28 cellular contexts compared by ENCODE assay signal in the genomic region with DNA sequence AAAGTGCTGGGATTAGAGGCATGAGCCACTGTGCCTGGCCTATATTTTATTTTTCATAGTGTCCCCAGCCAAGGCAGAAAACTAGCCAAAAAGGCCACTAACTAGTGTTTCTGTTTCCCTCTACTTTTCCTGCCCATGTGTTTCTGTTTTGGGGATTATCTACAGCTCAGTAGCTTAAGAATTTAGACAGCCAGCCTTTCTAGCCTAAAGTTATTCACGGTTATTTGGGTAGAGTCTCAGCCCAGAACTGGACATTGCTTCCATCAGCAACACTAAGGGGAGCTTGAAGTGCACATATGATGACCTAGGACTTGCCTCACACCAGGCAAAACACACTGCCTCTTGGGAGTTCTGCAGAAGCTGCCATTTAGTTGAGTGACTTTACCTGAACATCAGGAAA. TPM values are rescaled to one million over a fixed set of nuclear protein-coding genes. Genes with fewer than 3 reads are reported as not detected.
"Had no signal": no experiment of that assay in that cellular context is flagged by ENCODE, and none has a peak within 500 bp of the region (broad histone marks: within the 10 kb centered on the region; RNA-seq: fewer than 3 reads in every experiment).

No MANE protein-coding gene starts in this region.

- H3K9me3 Mint-ChIP-seq: dendritic cell treated with granulocyte-macrophage colony-stimulating factor and Interleukin-4, amounts not matched to agents 40 ng/mL and 50 ng/mL, for 4 days; effector memory CD8-positive, alpha-beta T cell; immature natural killer cell; natural killer cell treated with Interleukin-12 subunit alpha and Interleukin-12 subunit beta and Interleukin-15 and Interleukin-18, amount 100 ng/mL, for 72 hours; stimulated activated memory B cell treated with anti-CD40 and anti-IgM and Interleukin-4, amounts not matched to agents 10 μg/mL and 1 μg/mL and 100 μg/mL, for 72 hours; stimulated activated naive CD8-positive, alpha-beta T cell treated with anti-CD3 and anti-CD28 coated beads, Interleukin-15, Interleukin-2, amounts not matched to agents 100 ng/mL and 50 ng/mL, for 24 hours had no signal

- H3K27me3 Mint-ChIP-seq: dendritic cell treated with granulocyte-macrophage colony-stimulating factor and Interleukin-4, amounts not matched to agents 40 ng/mL and 50 ng/mL, for 4 days; effector memory CD8-positive, alpha-beta T cell; natural killer cell treated with Interleukin-12 subunit alpha and Interleukin-12 subunit beta and Interleukin-15 and Interleukin-18, amount 100 ng/mL, for 72 hours; stimulated activated memory B cell treated with anti-CD40 and anti-IgM and Interleukin-4, amounts not matched to agents 10 μg/mL and 1 μg/mL and 100 μg/mL, for 72 hours; stimulated activated naive CD8-positive, alpha-beta T cell treated with anti-CD3 and anti-CD28 coated beads, Interleukin-15, Interleukin-2, amounts not matched to agents 100 ng/mL and 50 ng/mL, for 24 hours had no signal

- FAIRE-seq: colon, keratinocyte had no signal

- ATAC-seq: effector memory CD8-positive, alpha-beta T cell; foreskin keratinocyte; natural killer cell treated with Interleukin-12 subunit alpha and Interleukin-12 subunit beta and Interleukin-15 and Interleukin-18, amount 100 ng/mL, for 72 hours; psoas muscle; sciatic nerve; stimulated activated memory B cell treated with anti-CD40 and anti-IgM and Interleukin-4, amounts not matched to agents 10 μg/mL and 1 μg/mL and 100 μg/mL, for 72 hours had no signal

- H3K4me3 ChIP-seq: esophagus muscularis mucosa, left ventricle myocardium inferior, lung, psoas muscle, spleen, testis, tibial nerve had no signal

- H3K9me3 ChIP-seq: esophagus muscularis mucosa, left ventricle myocardium inferior, psoas muscle, spleen, testis, tibial nerve had no signal

- H3K27me3 ChIP-seq: esophagus muscularis mucosa, foreskin keratinocyte, spleen, testis, tibial nerve had no signal

- H3K36me3 ChIP-seq: esophagus muscularis mucosa, left ventricle myocardium inferior, spleen, tibial nerve had no signal

- H3K36me3 Mint-ChIP-seq: natural killer cell treated with Interleukin-12 subunit alpha and Interleukin-12 subunit beta and Interleukin-15 and Interleukin-18, amount 100 ng/mL, for 72 hours; stimulated activated memory B cell treated with anti-CD40 and anti-IgM and Interleukin-4, amounts not matched to agents 10 μg/mL and 1 μg/mL and 100 μg/mL, for 72 hours had no signal

- H3K27ac Mint-ChIP-seq: dendritic cell treated with granulocyte-macrophage colony-stimulating factor and Interleukin-4, amounts not matched to agents 40 ng/mL and 50 ng/mL, for 4 days; effector memory CD8-positive, alpha-beta T cell; immature natural killer cell; stimulated activated memory B cell treated with anti-CD40 and anti-IgM and Interleukin-4, amounts not matched to agents 10 μg/mL and 1 μg/mL and 100 μg/mL, for 72 hours; stimulated activated naive CD8-positive, alpha-beta T cell treated with anti-CD3 and anti-CD28 coated beads, Interleukin-15, Interleukin-2, amounts not matched to agents 100 ng/mL and 50 ng/mL, for 24 hours had no signal

- DNase-seq: cerebellar nuclear complex; effector memory CD8-positive, alpha-beta T cell; foreskin keratinocyte; immature natural killer cell; left ventricle myocardium inferior; mesenchymal stem cell; midbrain; occipital lobe; psoas muscle; retina; spleen; stimulated activated CD4-positive, alpha-beta T cell treated with anti-CD3 and anti-CD28 coated beads, Interleukin-15, amount 100 ng/mL, for 24 hours; stimulated activated CD4-positive, alpha-beta T cell treated with anti-CD3 and anti-CD28 coated beads, Interleukin-1b, Interleukin-23, amount 100 ng/mL, for 48 hours; stimulated activated CD4-positive, alpha-beta T cell treated with anti-CD3 and anti-CD28 coated beads, Interleukin-4, amount 100 ng/mL, for 24 hours; testis had no signal

- H3K4me3 Mint-ChIP-seq: dendritic cell treated with granulocyte-macrophage colony-stimulating factor and Interleukin-4, amounts not matched to agents 40 ng/mL and 50 ng/mL, for 4 days; effector memory CD8-positive, alpha-beta T cell; immature natural killer cell; natural killer cell treated with Interleukin-12 subunit alpha and Interleukin-12 subunit beta and Interleukin-15 and Interleukin-18, amount 100 ng/mL, for 72 hours; stimulated activated memory B cell treated with anti-CD40 and anti-IgM and Interleukin-4, amounts not matched to agents 10 μg/mL and 1 μg/mL and 100 μg/mL, for 72 hours; stimulated activated naive CD8-positive, alpha-beta T cell treated with anti-CD3 and anti-CD28 coated beads, Interleukin-15, Interleukin-2, amounts not matched to agents 100 ng/mL and 50 ng/mL, for 24 hours had no signal

- H3K27ac ChIP-seq: epithelial cell of prostate, esophagus muscularis mucosa, foreskin keratinocyte, left ventricle myocardium inferior, psoas muscle, spleen, testis, tibial nerve had no signal

- H3K4me1 ChIP-seq: foreskin keratinocyte had no signal

RNA-seq across cellular contexts. Expression of gene PROX2, which starts 17.9 kb away (rescaled TPM):
- total RNA-seq: esophagus muscularis mucosa, foreskin keratinocyte, left ventricle myocardium inferior, occipital lobe, psoas muscle, sciatic nerve, skeletal muscle tissue, subcutaneous adipose tissue, tibial nerve had no signal
- polyA plus RNA-seq: foreskin keratinocyte, keratinocyte, psoas muscle had no signal
